6 cellular contexts compared by ENCODE assay signal in the genomic region with DNA sequence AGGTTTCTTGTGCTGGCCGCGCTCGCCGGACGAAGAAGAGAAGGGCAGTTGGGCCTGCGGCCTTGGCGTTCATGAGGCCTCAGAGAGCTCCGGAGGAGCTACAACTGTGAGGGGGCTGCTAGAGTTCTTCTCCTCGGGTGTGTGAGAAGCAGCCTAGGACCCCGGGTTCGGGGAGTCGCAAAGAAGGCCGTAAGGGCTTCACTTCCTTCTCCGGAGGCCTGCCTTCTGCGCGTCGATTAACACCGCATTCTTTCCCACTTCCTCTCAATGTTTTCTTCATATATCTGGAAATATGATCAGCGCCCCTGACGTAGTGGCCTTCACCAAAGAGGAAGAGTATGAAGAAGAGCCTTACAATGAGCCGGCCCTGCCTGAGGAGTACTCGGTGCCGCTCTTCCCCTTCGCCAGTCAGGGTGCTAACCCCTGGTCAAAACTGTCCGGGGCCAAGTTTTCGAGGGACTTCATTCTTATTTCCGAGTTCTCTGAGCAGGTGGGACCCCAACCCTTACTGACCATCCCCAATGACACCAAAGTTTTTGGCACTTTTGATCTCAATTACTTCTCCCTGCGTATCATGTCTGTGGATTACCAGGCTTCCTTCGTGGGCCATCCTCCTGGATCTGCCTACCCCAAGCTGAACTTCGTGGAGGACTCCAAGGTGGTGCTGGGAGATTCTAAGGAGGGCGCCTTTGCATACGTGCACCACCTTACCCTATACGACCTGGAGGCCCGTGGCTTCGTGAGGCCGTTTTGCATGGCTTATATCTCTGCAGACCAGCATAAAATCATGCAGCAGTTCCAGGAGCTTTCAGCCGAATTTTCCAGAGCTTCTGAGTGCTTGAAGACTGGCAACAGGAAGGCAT. TPM values are rescaled to one million over a fixed set of nuclear protein-coding genes. Genes with fewer than 3 reads are reported as not detected.
A peak's percentile ranks its signal among the peaks of the same experiment; 100 is the strongest.
DNase-seq lines count a peak whose midpoint lies in the region; ATAC-seq and TF ChIP-seq lines count a peak whose summit lies in the region.

No MANE protein-coding gene starts in this region.

- peak overlapping the region; percentile 100 for H3K27ac Mint-ChIP-seq in activated CD4-positive, alpha-beta T cell treated with anti-CD3 and anti-CD28 coated beads for 36 hours
- peak overlapping the region; percentile 99 for H3K27ac Mint-ChIP-seq in activated naive CD8-positive, alpha-beta T cell treated with anti-CD3 and anti-CD28 coated beads, Interleukin-2, amount 10 ng/mL, durations not matched to agents 7 days and 5 days

- H3K27me3 Mint-ChIP-seq in activated CD4-positive, alpha-beta T cell treated with anti-CD3 and anti-CD28 coated beads for 36 hours = no peaks in the 10 kb centered on the region
- no peaks in the 10 kb centered on the region for H3K27me3 Mint-ChIP-seq in activated naive CD8-positive, alpha-beta T cell treated with anti-CD3 and anti-CD28 coated beads, Interleukin-2, amount 10 ng/mL, durations not matched to agents 7 days and 5 days

- POLR2A ChIA-PET in activated CD4-positive, alpha-beta T cell treated with anti-CD3 and anti-CD28 coated beads for 36 hours (lab: Charles Lee) = no interaction called here
- POLR2A ChIA-PET in activated naive CD8-positive, alpha-beta T cell treated with anti-CD3 and anti-CD28 coated beads, Interleukin-2, amount 10 ng/mL, durations not matched to agents 7 days and 5 days (lab: Charles Lee) = interaction anchor here (0.6 to 1.7 kb wide), 6 partner anchors 12 to 65 kb away, joined by 3 to 9 read pairs (median 4); partner anchors contain the start of genes FLII and SHMT1

- CTCF ChIA-PET in activated CD4-positive, alpha-beta T cell treated with anti-CD3 and anti-CD28 coated beads for 36 hours (lab: Charles Lee) = interaction anchor here (1.1 kb wide), 1 partner anchor 12 kb away, joined by 3 read pairs; no protein-coding TSS in a partner anchor

- H3K9me3 Mint-ChIP-seq in activated CD4-positive, alpha-beta T cell treated with anti-CD3 and anti-CD28 coated beads for 36 hours (ENCODE audit: low read depth) = no peaks in the 10 kb centered on the region
- H3K9me3 Mint-ChIP-seq in activated naive CD8-positive, alpha-beta T cell treated with anti-CD3 and anti-CD28 coated beads, Interleukin-2, amount 10 ng/mL, durations not matched to agents 7 days and 5 days = no peaks in the 10 kb centered on the region

- H3K4me3 Mint-ChIP-seq in activated CD4-positive, alpha-beta T cell treated with anti-CD3 and anti-CD28 coated beads for 36 hours = peak overlapping the region; percentile 85
- peak overlapping the region; percentile 97 for H3K4me3 Mint-ChIP-seq in activated naive CD8-positive, alpha-beta T cell treated with anti-CD3 and anti-CD28 coated beads, Interleukin-2, amount 10 ng/mL, durations not matched to agents 7 days and 5 days

- no peak for ATAC-seq in activated CD4-positive, alpha-beta T cell treated with anti-CD3 and anti-CD28 coated beads for 36 hours
- peak; percentile 27 for ATAC-seq in activated naive CD8-positive, alpha-beta T cell treated with anti-CD3 and anti-CD28 coated beads, Interleukin-2, amount 10 ng/mL, durations not matched to agents 7 days and 5 days (ENCODE audit: low read depth)
- ATAC-seq in GM18505 (IDR thresholded peaks at IDR 0.05; ENCODE audit: unreplicated experiment) = no peak

- H3K36me3 Mint-ChIP-seq in activated CD4-positive, alpha-beta T cell treated with anti-CD3 and anti-CD28 coated beads for 36 hours (ENCODE audit: low read depth) = peaks cover 31% of the 10 kb centered on the region
- H3K36me3 Mint-ChIP-seq in activated naive CD8-positive, alpha-beta T cell treated with anti-CD3 and anti-CD28 coated beads, Interleukin-2, amount 10 ng/mL, durations not matched to agents 7 days and 5 days = peaks cover 27% of the 10 kb centered on the region

- no peak for TF ChIP-seq POLR2A in GM18505 (IDR thresholded peaks at IDR 0.05; ENCODE audit: borderline replicate concordance, extremely low read depth, insufficient read depth, insufficient read length)

- H3K4me1 Mint-ChIP-seq in activated CD4-positive, alpha-beta T cell treated with anti-CD3 and anti-CD28 coated beads for 36 hours = peaks cover 72% of the 10 kb centered on the region
- peaks cover 63% of the 10 kb centered on the region for H3K4me1 Mint-ChIP-seq in activated naive CD8-positive, alpha-beta T cell treated with anti-CD3 and anti-CD28 coated beads, Interleukin-2, amount 10 ng/mL, durations not matched to agents 7 days and 5 days

- DNase-seq in activated CD4-positive, alpha-beta T cell treated with anti-CD3 and anti-CD28 coated beads for 36 hours = peak; percentile 45
- DNase-seq in activated CD4-positive, alpha-beta T cell treated with anti-CD3 and anti-CD28 coated beads for 4 hours = no peak
- DNase-seq in activated naive CD8-positive, alpha-beta T cell treated with anti-CD3 and anti-CD28 coated beads, Interleukin-2, amount 10 ng/mL, durations not matched to agents 7 days and 5 days = no peak
- DNase-seq in mucosa of gallbladder (ENCODE audit: low spot score) = peak; percentile 14
- no peak for DNase-seq in nucleus accumbens (lab: John Stamatoyannopoulos, UW)

- intact Hi-C loops in activated CD4-positive, alpha-beta T cell treated with anti-CD3 and anti-CD28 coated beads for 36 hours (cut with DNase I, micrococcal nuclease) = loop anchor here (1.0 to 2.0 kb wide), 10 partner anchors 48 to 689 kb away; partner anchors contain the start of genes ALKBH5 (in 2 of the 2), LLGL1 (in 2 of the 2), MIEF2 (in 2 of the 2) and ATPAF2 (in 1 of the 2)

RNA-seq across cellular contexts. Expression of gene SMCR8, which starts 0.6 kb away (rescaled TPM):
- 10 to 100 TPM; 13.2 to 14.5 TPM for total RNA-seq in activated CD4-positive, alpha-beta T cell treated with anti-CD3 and anti-CD28 coated beads for 36 hours
- total RNA-seq in activated naive CD8-positive, alpha-beta T cell treated with anti-CD3 and anti-CD28 coated beads, Interleukin-2, amount 10 ng/mL, durations not matched to agents 7 days and 5 days = 10 to 100 TPM; 34.5 to 35.2 TPM
- total RNA-seq in mucosa of gallbladder = 19.4 TPM

RNA-seq across cellular contexts. Expression of gene TOP3A, which starts 0.9 kb away (rescaled TPM):
- total RNA-seq in activated CD4-positive, alpha-beta T cell treated with anti-CD3 and anti-CD28 coated beads for 36 hours = 10 to 100 TPM; 44.1 to 57.9 TPM
- total RNA-seq in activated naive CD8-positive, alpha-beta T cell treated with anti-CD3 and anti-CD28 coated beads, Interleukin-2, amount 10 ng/mL, durations not matched to agents 7 days and 5 days = 10 to 100 TPM; 61.5 to 61.7 TPM
- total RNA-seq in mucosa of gallbladder = 25.6 TPM

RNA-seq across cellular contexts. Expression of gene SHMT1, which starts 47.6 kb away (rescaled TPM):
- total RNA-seq in activated CD4-positive, alpha-beta T cell treated with anti-CD3 and anti-CD28 coated beads for 36 hours = 10 to 100 TPM; 58.7 to 61.0 TPM
- total RNA-seq in activated naive CD8-positive, alpha-beta T cell treated with anti-CD3 and anti-CD28 coated beads, Interleukin-2, amount 10 ng/mL, durations not matched to agents 7 days and 5 days = 10 to 100 TPM; 45.4 to 48.1 TPM
- total RNA-seq in mucosa of gallbladder = 28.0 TPM

RNA-seq across cellular contexts. Expression of gene MIEF2, which starts 55.3 kb away (rescaled TPM):
- 1 to 10 TPM; 3.3 to 5.2 TPM for total RNA-seq in activated CD4-positive, alpha-beta T cell treated with anti-CD3 and anti-CD28 coated beads for 36 hours
- total RNA-seq in activated naive CD8-positive, alpha-beta T cell treated with anti-CD3 and anti-CD28 coated beads, Interleukin-2, amount 10 ng/mL, durations not matched to agents 7 days and 5 days = 10 to 100 TPM; 14.0 to 14.7 TPM
- total RNA-seq in mucosa of gallbladder = 22.8 TPM

RNA-seq across cellular contexts. Expression of gene FLII, which starts 57.2 kb away (rescaled TPM):
- total RNA-seq in activated CD4-positive, alpha-beta T cell treated with anti-CD3 and anti-CD28 coated beads for 36 hours = 100 to 1,000 TPM; 282 to 364 TPM
- 100 to 1,000 TPM; 334 to 354 TPM for total RNA-seq in activated naive CD8-positive, alpha-beta T cell treated with anti-CD3 and anti-CD28 coated beads, Interleukin-2, amount 10 ng/mL, durations not matched to agents 7 days and 5 days
- 290 TPM for total RNA-seq in mucosa of gallbladder

Comparison
In these comparisons a context has a peak if more than half of its experiments do, and no peak if none do; other contexts are left out.
1. DNase-seq: peak in activated CD4-positive, alpha-beta T cell treated with anti-CD3 and anti-CD28 coated beads for 36 hours (single experiment) and mucosa of gallbladder (single experiment); none in activated CD4-positive, alpha-beta T cell treated with anti-CD3 and anti-CD28 coated beads for 4 hours (0 of 2), activated naive CD8-positive, alpha-beta T cell treated with anti-CD3 and anti-CD28 coated beads, Interleukin-2, amount 10 ng/mL, durations not matched to agents 7 days and 5 days (single experiment) and nucleus accumbens (0 of 56).